In the genomic region with DNA sequence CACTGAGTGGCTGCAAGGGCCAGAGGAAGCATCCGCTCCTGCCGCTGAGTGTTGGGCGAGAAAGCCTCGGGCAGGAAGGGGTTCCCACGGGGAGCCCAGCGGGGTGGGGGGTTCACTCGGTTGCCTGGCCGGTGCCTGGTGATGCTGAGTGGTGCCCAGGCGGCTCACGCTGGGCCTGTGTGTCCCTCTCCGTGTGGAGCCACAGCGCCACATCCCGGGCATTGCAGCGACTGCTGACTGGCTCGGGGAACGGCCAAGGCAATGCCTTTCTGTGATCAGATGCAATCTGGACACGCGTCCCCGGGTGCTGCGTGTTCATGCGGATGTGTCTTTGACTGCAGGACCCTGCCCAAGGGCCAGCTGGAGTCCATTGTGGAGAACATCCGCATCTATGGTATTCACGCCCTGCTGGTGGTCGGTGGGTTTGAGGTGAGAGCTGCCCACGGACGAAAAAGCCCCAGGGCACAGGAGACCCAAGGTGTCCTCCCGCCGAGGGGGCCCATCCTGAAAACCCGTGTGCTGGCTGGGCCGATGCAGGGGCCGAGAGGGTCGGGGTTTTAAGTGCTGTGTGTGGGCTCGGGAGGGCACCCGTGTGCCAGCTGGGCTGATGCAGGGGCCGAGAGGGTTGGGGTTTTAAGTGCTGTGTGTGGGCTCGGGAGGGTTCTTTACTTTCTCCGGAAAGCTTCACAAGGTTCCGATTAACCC, we compare ENCODE assay signal across 33 cellular contexts. TPM values are rescaled to one million over a fixed set of nuclear protein-coding genes. Genes with fewer than 3 reads are reported as not detected.
"Had no signal": no experiment of that assay in that cellular context is flagged by ENCODE, and none has a peak within 500 bp of the region (broad histone marks: within the 10 kb centered on the region; RNA-seq: fewer than 3 reads in every experiment).

No MANE protein-coding gene starts in this region.

- H3K4me3 Mint-ChIP-seq: naive thymus-derived CD8-positive, alpha-beta T cell; nephron progenitor cell; stimulated activated naive CD8-positive, alpha-beta T cell treated with anti-CD3 and anti-CD28 coated beads, Interleukin-15, amount 100 ng/mL, for 72 hours had no signal

- H3K4me1 ChIP-seq: esophagus muscularis mucosa, foreskin keratinocyte, gastroesophageal sphincter, heart left ventricle, psoas muscle, suprapubic skin, transverse colon, vagina had no signal

- H3K4me1 Mint-ChIP-seq: naive thymus-derived CD8-positive, alpha-beta T cell; nephron progenitor cell; stimulated activated naive CD8-positive, alpha-beta T cell treated with anti-CD3 and anti-CD28 coated beads, Interleukin-15, amount 100 ng/mL, for 72 hours had no signal

- H3K9me3 ChIP-seq: esophagus muscularis mucosa, gastroesophageal sphincter, heart left ventricle, ovary, psoas muscle, spleen, suprapubic skin, transverse colon, vagina had no signal

- H3K27me3 ChIP-seq: esophagus muscularis mucosa, foreskin keratinocyte, gastroesophageal sphincter, heart left ventricle, hepatocyte, ovary, spleen, suprapubic skin, transverse colon, vagina had no signal

- H3K36me3 ChIP-seq: ovary had no signal

- H3K9me3 Mint-ChIP-seq: naive thymus-derived CD8-positive, alpha-beta T cell; nephron progenitor cell; stimulated activated naive CD8-positive, alpha-beta T cell treated with anti-CD3 and anti-CD28 coated beads, Interleukin-15, amount 100 ng/mL, for 72 hours had no signal

- ATAC-seq: foreskin keratinocyte; gastroesophageal sphincter; heart left ventricle; left lobe of liver; naive thymus-derived CD8-positive, alpha-beta T cell; right cardiac atrium; stimulated activated naive CD8-positive, alpha-beta T cell treated with anti-CD3 and anti-CD28 coated beads, Interleukin-15, amount 100 ng/mL, for 72 hours had no signal

- H2AFZ ChIP-seq: hepatocyte had no signal

- H3K79me2 ChIP-seq: hepatocyte had no signal

- H3K27ac Mint-ChIP-seq: naive thymus-derived CD8-positive, alpha-beta T cell; nephron progenitor cell; stimulated activated naive CD8-positive, alpha-beta T cell treated with anti-CD3 and anti-CD28 coated beads, Interleukin-15, amount 100 ng/mL, for 72 hours had no signal

- H3K4me2 ChIP-seq: hepatocyte had no signal

- FAIRE-seq: endothelial cell of umbilical vein, kidney had no signal

- H3K27ac ChIP-seq: coronary artery, esophagus muscularis mucosa, foreskin keratinocyte, gastroesophageal sphincter, heart left ventricle, hepatocyte, ovary, psoas muscle, skin epidermis, spleen, suprapubic skin, transverse colon, vagina had no signal

- H3K27me3 Mint-ChIP-seq: naive thymus-derived CD8-positive, alpha-beta T cell; stimulated activated naive CD8-positive, alpha-beta T cell treated with anti-CD3 and anti-CD28 coated beads, Interleukin-15, amount 100 ng/mL, for 72 hours had no signal

- H3K4me3 ChIP-seq: coronary artery, esophagus muscularis mucosa, gastroesophageal sphincter, heart left ventricle, hepatocyte, ovary, skin epidermis, spleen, suprapubic skin, transverse colon, vagina had no signal

- DNase-seq: dermis blood vessel endothelial cell; effector memory CD4-positive, alpha-beta T cell; foreskin keratinocyte; heart left ventricle; kidney; mesendoderm; midbrain; naive thymus-derived CD8-positive, alpha-beta T cell; nephron progenitor cell; occipital lobe; ovary; posterior cingulate gyrus; psoas muscle; spleen; stimulated activated CD4-positive, alpha-beta T cell treated with anti-CD3 and anti-CD28 coated beads, Interleukin-4, amount 100 ng/mL, for 4 hours; stimulated activated naive CD4-positive, alpha-beta T cell; stimulated activated naive CD8-positive, alpha-beta T cell treated with anti-CD3 and anti-CD28 coated beads, Interleukin-15, amount 100 ng/mL, for 72 hours; transverse colon had no signal

RNA-seq across cellular contexts. Expression of a gene that starts 30.6 kb away (rescaled TPM):
- total RNA-seq: endothelial cell of umbilical vein, fibroblast of lung had no signal
- polyA plus RNA-seq: endothelial cell of umbilical vein, fibroblast of lung had no signal

RNA-seq across cellular contexts. Expression of a gene that starts 37.1 kb away (rescaled TPM):
- total RNA-seq: dermis blood vessel endothelial cell; epithelial cell of proximal tubule; esophagus muscularis mucosa; fibroblast of lung; foreskin keratinocyte; gastroesophageal sphincter; left lobe of liver; lung microvascular endothelial cell; naive thymus-derived CD8-positive, alpha-beta T cell; occipital lobe; ovary; renal cortical epithelial cell; suprapubic skin; transverse colon; ureter had no signal
- polyA plus RNA-seq: fibroblast of lung, foreskin keratinocyte, ovary had no signal
